In genomic region chr6:168968228-168968627, GRCh38 we compare ENCODE assay signal across 9 cellular contexts.
DNase-seq lines count a peak whose midpoint lies in the region; ATAC-seq, FAIRE-seq and TF ChIP-seq lines count a peak whose summit lies in the region.
"Had no signal": no experiment of that assay in that cellular context is flagged by ENCODE, and none has a peak within 500 bp of the region (broad histone marks: within the 10 kb centered on the region; RNA-seq: fewer than 3 reads in every experiment).

No MANE protein-coding gene starts in this region.

- in situ Hi-C loops in brain microvascular endothelial cell (cut with HindIII; ENCODE audit: low pct_ligation_motif_present, low sequenced_read_pairs) (no loop called here), G401 (cut with HindIII; ENCODE audit: low sequenced_read_pairs) (no loop called here)

- DNase-seq in GM12891 (ENCODE audit: insufficient read length, low spot score) (no peak), NCI-H1092 (lab: John Stamatoyannopoulos, UW) (peak; percentile 61), brain microvascular endothelial cell (peak; percentile 60), myocyte (ENCODE audit: low read depth) (peak; percentile 98), G401 (ENCODE audit: low spot score) (no peak), GM20000 (ENCODE audit: low spot score) (no peak)
- DNase-seq: upper lobe of left lung had no signal

- H3K27ac ChIP-seq in brain microvascular endothelial cell = no peak overlapping the region
- H3K27ac ChIP-seq: upper lobe of left lung had no signal

- no peaks in the 10 kb centered on the region for H3K27me3 ChIP-seq in brain microvascular endothelial cell (replicated peaks)
- H3K27me3 ChIP-seq: upper lobe of left lung had no signal

- TF ChIP-seq CTCF in brain microvascular endothelial cell (IDR thresholded peaks at IDR 0.05; ENCODE audit: low read depth, low read length, missing control alignments) = no peak
- no peak for TF ChIP-seq CTCF in GM20000 (IDR thresholded peaks at IDR 0.05; ENCODE audit: extremely low read depth, missing control alignments)

- no peaks in the 10 kb centered on the region for H3K36me3 ChIP-seq in brain microvascular endothelial cell (replicated peaks)
- H3K36me3 ChIP-seq: upper lobe of left lung had no signal

- peak; percentile 26 for FAIRE-seq in GM12891 (lab: Jason Lieb, UNC)

- no peak overlapping the region for H3K4me3 ChIP-seq in brain microvascular endothelial cell (ENCODE audit: low read depth, low read length)
- H3K4me3 ChIP-seq: upper lobe of left lung had no signal

- no peak for TF ChIP-seq POLR2A in GM12891 (IDR thresholded peaks at IDR 0.05; ENCODE audit: low read depth, low read length)

- ATAC-seq in HG02973 (IDR thresholded peaks at IDR 0.05; ENCODE audit: unreplicated experiment) (no peak), HG03342 (IDR thresholded peaks at IDR 0.05; ENCODE audit: unreplicated experiment) (no peak)

TF ChIP-seq in GM12891, 5 proteins besides CTCF, POLR2A, EP300 and RAD21:
- TF ChIP-seq SPI1 (IDR thresholded peaks at IDR 0.05; ENCODE audit: low read depth, low read length) (no peak), POU2F2 (IDR thresholded peaks at IDR 0.05; ENCODE audit: low read depth, low read length) (no peak), TAF1 (IDR thresholded peaks at IDR 0.05; ENCODE audit: low read depth, low read length) (no peak), PAX5 (IDR thresholded peaks at IDR 0.05; ENCODE audit: insufficient read depth, low read length, severe bottlenecking) (no peak)

Comparison
In these comparisons a context has a peak if more than half of its experiments do, and no peak if none do; other contexts are left out.
1. DNase-seq: peak in NCI-H1092 (single experiment), brain microvascular endothelial cell (single experiment) and myocyte (single experiment); none in GM12891 (single experiment), G401 (single experiment) and GM20000 (single experiment).